Comparison of ENCODE assay signal across 17 cellular contexts in the genomic region with DNA sequence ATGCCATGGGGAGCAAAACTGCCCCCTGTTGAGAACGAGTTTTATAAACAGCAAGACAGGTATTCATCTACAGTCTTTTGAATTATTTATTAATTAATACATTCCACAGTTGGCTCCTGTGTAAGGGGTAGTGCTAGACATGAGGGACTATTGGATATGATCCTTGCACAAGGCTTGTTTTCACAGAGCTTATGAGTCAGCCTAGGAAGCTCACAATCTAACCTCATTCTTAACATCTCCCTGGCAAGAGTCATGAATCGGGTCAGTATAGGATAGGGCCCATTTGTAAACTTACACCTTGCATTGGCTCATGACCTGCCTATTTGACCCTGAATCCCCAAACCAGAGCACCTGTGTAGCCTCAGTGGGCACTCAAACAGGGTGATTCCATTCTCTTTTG.
DNase-seq lines count a peak whose midpoint lies in the region; TF ChIP-seq lines count a peak whose summit lies in the region.
"Had no signal": no experiment of that assay in that cellular context is flagged by ENCODE, and none has a peak within 500 bp of the region (broad histone marks: within the 10 kb centered on the region; RNA-seq: fewer than 3 reads in every experiment).

No MANE protein-coding gene starts in this region.

- H3K4me1 ChIP-seq in skeletal muscle satellite cell (ENCODE audit: control insufficient read depth, insufficient read depth, low read length), result peaks cover 34% of the 10 kb centered on the region
- H3K4me1 ChIP-seq: spleen had no signal

- peak overlapping the region; percentile 46 for H3K4me2 ChIP-seq in skeletal muscle satellite cell (ENCODE audit: low read length)

- DNase-seq in HCEC 1CT (peak; percentile 61), fibroblast of mammary gland (ENCODE audit: low read depth) (peak; percentile 69), RKO (ENCODE audit: low spot score) (no peak), putamen (ENCODE audit: low spot score) (no peak), glutamatergic neuron (no peak)
- DNase-seq: activated gamma-delta T cell, DND-41, left ventricle myocardium superior, NCI-H1092 treated with DMSO at 0.1 percent for 48 hours, SHP77 treated with DMSO at 0.1 percent for 48 hours, spleen had no signal

- no peak overlapping the region for H3K4me3 Mint-ChIP-seq in glutamatergic neuron (ENCODE audit: unreplicated experiment)
- H3K4me3 Mint-ChIP-seq: T-helper 2 cell treated with Interferon-gamma antibody and Interleukin-4, amounts not matched to agents 5 μg/mL and 100 μg/mL, for 36 hours; type B pancreatic cell had no signal

- peak overlapping the region; percentile 88 for H3K27ac ChIP-seq in VCaP
- H3K27ac ChIP-seq: spleen had no signal

- H3K36me3 ChIP-seq in skeletal muscle satellite cell (ENCODE audit: insufficient read depth, low read length), result no peaks in the 10 kb centered on the region
- H3K36me3 ChIP-seq: esophagus muscularis mucosa, spleen had no signal

- H3K36me3 Mint-ChIP-seq in glutamatergic neuron (ENCODE audit: unreplicated experiment), result no peaks in the 10 kb centered on the region
- H3K36me3 Mint-ChIP-seq: type B pancreatic cell had no signal

- H3K27me3 Mint-ChIP-seq in glutamatergic neuron (ENCODE audit: unreplicated experiment), result no peaks in the 10 kb centered on the region
- H3K27me3 Mint-ChIP-seq: type B pancreatic cell had no signal

- no peak overlapping the region for H3K27ac Mint-ChIP-seq in glutamatergic neuron (ENCODE audit: unreplicated experiment)
- H3K27ac Mint-ChIP-seq: T-helper 2 cell treated with Interferon-gamma antibody and Interleukin-4, amounts not matched to agents 5 μg/mL and 100 μg/mL, for 36 hours; type B pancreatic cell had no signal

- no peak overlapping the region for H3K9ac ChIP-seq in skeletal muscle satellite cell (ENCODE audit: low read depth, low read length)

- no peaks in the 10 kb centered on the region for H3K27me3 ChIP-seq in skeletal muscle satellite cell (ENCODE audit: control insufficient read depth, insufficient read depth, low read length)
- H3K27me3 ChIP-seq: esophagus muscularis mucosa, spleen had no signal

- H3K4me3 ChIP-seq in fibroblast of mammary gland (ENCODE audit: control insufficient read depth, low read depth, low read length) (no peak overlapping the region), skeletal muscle satellite cell (ENCODE audit: low read length) (no peak overlapping the region)
- H3K4me3 ChIP-seq: esophagus muscularis mucosa, K562, spleen had no signal

- H3K4me1 Mint-ChIP-seq in glutamatergic neuron (ENCODE audit: low read depth, unreplicated experiment), result no peaks in the 10 kb centered on the region

- H3K9me3 ChIP-seq in skeletal muscle satellite cell (replicated peaks; ENCODE audit: low read length), result no peaks in the 10 kb centered on the region

- no peaks in the 10 kb centered on the region for H3K9me3 Mint-ChIP-seq in glutamatergic neuron (ENCODE audit: unreplicated experiment)
- H3K9me3 Mint-ChIP-seq: T-helper 2 cell treated with Interferon-gamma antibody and Interleukin-4, amounts not matched to agents 5 μg/mL and 100 μg/mL, for 36 hours; type B pancreatic cell had no signal

- no peak for TF ChIP-seq CTCF in VCaP (conservative IDR thresholded peaks at IDR 0.05)
- TF ChIP-seq CTCF in fibroblast of mammary gland (conservative IDR thresholded peaks at IDR 0.05; ENCODE audit: control insufficient read depth, insufficient read depth, low read depth, low read length), result no peak
- TF ChIP-seq CTCF in glutamatergic neuron (IDR thresholded peaks at IDR 0.05; ENCODE audit: partially characterized antibody, unreplicated experiment), result no peak

Comparison
In these comparisons a context has a peak if more than half of its experiments do, and no peak if none do; other contexts are left out.
1. DNase-seq: peak in HCEC 1CT (single experiment) and fibroblast of mammary gland (single experiment); none in RKO (single experiment), putamen (single experiment) and glutamatergic neuron (single experiment).